23 cellular contexts compared by ENCODE assay signal in genomic region chr3:160136421-160136820, GRCh38.
DNase-seq lines count a peak whose midpoint lies in the region; ATAC-seq and TF ChIP-seq lines count a peak whose summit lies in the region.
"Had no signal": no experiment of that assay in that cellular context is flagged by ENCODE, and none has a peak within 500 bp of the region (broad histone marks: within the 10 kb centered on the region; RNA-seq: fewer than 3 reads in every experiment).

No MANE protein-coding gene starts in this region.

- H3K4me3 ChIP-seq in GM12865 (ENCODE audit: low read depth, low read length) = no peak overlapping the region
- H3K4me3 ChIP-seq in CD4-positive, alpha-beta memory T cell (ENCODE audit: low read length in 2 of 2) = no peak overlapping the region
- H3K4me3 ChIP-seq: coronary artery, left lung, stomach had no signal

- DNase-seq in GM12865 (ENCODE audit: low read depth) (peak; percentile 67), germinal center (ENCODE audit: low spot score) (peak; percentile 63), iPS-NIHi11 (ENCODE audit: low spot score) (no peak), cerebellar nuclear complex (lab: John Stamatoyannopoulos, UW) (no peak), dedifferentiated amniotic fluid mesenchymal stem cell (ENCODE audit: extremely low spot score) (no peak)
- no peak for DNase-seq in CD4-positive, alpha-beta memory T cell
- DNase-seq: activated CD8-positive, alpha-beta T cell treated with anti-CD3 and anti-CD28 coated beads for 36 hours; activated naive CD8-positive, alpha-beta T cell treated with anti-CD3 and anti-CD28 coated beads for 36 hours; CD8-positive, alpha-beta memory T cell; DND-41; foreskin fibroblast; left lung; NCI-H1694 treated with DMSO at 0.1 percent for 48 hours; NCI-H446; nucleus accumbens; stomach had no signal

- H3K27ac ChIP-seq in CD4-positive, alpha-beta memory T cell (ENCODE audit: low read depth, low read length) = no peak overlapping the region
- H3K27ac ChIP-seq: coronary artery, left lung, stomach, VCaP had no signal

- no peak overlapping the region for H3K4me3 Mint-ChIP-seq in CD4-positive, alpha-beta memory T cell
- H3K4me3 Mint-ChIP-seq: activated CD8-positive, alpha-beta T cell treated with anti-CD3 and anti-CD28 coated beads for 36 hours; activated naive CD8-positive, alpha-beta T cell treated with anti-CD3 and anti-CD28 coated beads for 36 hours; activated T-cell treated with anti-CD3 and anti-CD28 coated beads, Interleukin-2, amount 50 U/mL, for 72 hours; brain; CD8-positive, alpha-beta memory T cell had no signal

- ATAC-seq in GM19397 (IDR thresholded peaks at IDR 0.05; ENCODE audit: unreplicated experiment) = peak; percentile 56
- ATAC-seq in HG03432 (IDR thresholded peaks at IDR 0.05; ENCODE audit: unreplicated experiment) = peak; percentile 48
- ATAC-seq: activated CD8-positive, alpha-beta T cell treated with anti-CD3 and anti-CD28 coated beads for 36 hours; activated T-cell treated with anti-CD3 and anti-CD28 coated beads, Interleukin-2, amount 50 U/mL, for 72 hours; left lung; sciatic nerve had no signal

- intact Hi-C loops in CD4-positive, alpha-beta memory T cell (cut with micrococcal nuclease) = no loop called here

- no peak for TF ChIP-seq CTCF in GM12865 (IDR thresholded peaks at IDR 0.05; ENCODE audit: insufficient read depth, low read depth, low read length, missing control alignments)

- H3K4me1 Mint-ChIP-seq in CD4-positive, alpha-beta memory T cell = no peaks in the 10 kb centered on the region
- H3K4me1 Mint-ChIP-seq: CD8-positive, alpha-beta memory T cell had no signal

- H3K4me1 ChIP-seq in CD4-positive, alpha-beta memory T cell (ENCODE audit: insufficient read depth, low read length) = no peaks in the 10 kb centered on the region
- H3K4me1 ChIP-seq: stomach had no signal

- H3K27me3 Mint-ChIP-seq in CD4-positive, alpha-beta memory T cell = peaks cover 0 to 3% of the 10 kb centered on the region in 2 donors
- H3K27me3 Mint-ChIP-seq: activated CD8-positive, alpha-beta T cell treated with anti-CD3 and anti-CD28 coated beads for 36 hours; activated naive CD8-positive, alpha-beta T cell treated with anti-CD3 and anti-CD28 coated beads for 36 hours had no signal

- POLR2A ChIA-PET in CD4-positive, alpha-beta memory T cell (lab: Charles Lee; ENCODE audit: partially characterized antibody) = no interaction called here

- CTCF ChIA-PET in CD4-positive, alpha-beta memory T cell (lab: Charles Lee; ENCODE audit: partially characterized antibody) = interaction anchor here (0.6 kb wide), 1 partner anchor 1236 kb away, joined by 3 read pairs; no protein-coding TSS in a partner anchor

- H3K9me3 ChIP-seq in CD4-positive, alpha-beta memory T cell (ENCODE audit: control insufficient read depth in 1 of 2, low read length in 2 of 2) = no peaks in the 10 kb centered on the region
- H3K9me3 ChIP-seq: left lung, stomach had no signal

- H3K9me3 Mint-ChIP-seq in CD4-positive, alpha-beta memory T cell = peaks cover 0 to 1% (median 0%) of the 10 kb centered on the region in 8 donors
- H3K9me3 Mint-ChIP-seq: activated CD8-positive, alpha-beta T cell treated with anti-CD3 and anti-CD28 coated beads for 36 hours; activated naive CD8-positive, alpha-beta T cell treated with anti-CD3 and anti-CD28 coated beads for 36 hours; brain; CD8-positive, alpha-beta memory T cell had no signal

- no peaks in the 10 kb centered on the region for H3K36me3 Mint-ChIP-seq in CD4-positive, alpha-beta memory T cell
- H3K36me3 Mint-ChIP-seq: activated naive CD8-positive, alpha-beta T cell treated with anti-CD3 and anti-CD28 coated beads for 36 hours; brain; CD8-positive, alpha-beta memory T cell had no signal

- no peaks in the 10 kb centered on the region for H3K27me3 ChIP-seq in CD4-positive, alpha-beta memory T cell (ENCODE audit: insufficient read depth, low read length)
- H3K27me3 ChIP-seq: left lung, stomach had no signal

- no peak overlapping the region for H3K27ac Mint-ChIP-seq in CD4-positive, alpha-beta memory T cell
- H3K27ac Mint-ChIP-seq: activated CD8-positive, alpha-beta T cell treated with anti-CD3 and anti-CD28 coated beads for 36 hours; activated naive CD8-positive, alpha-beta T cell treated with anti-CD3 and anti-CD28 coated beads for 36 hours; activated T-cell treated with anti-CD3 and anti-CD28 coated beads, Interleukin-2, amount 50 U/mL, for 72 hours; CD8-positive, alpha-beta memory T cell had no signal

- H3K36me3 ChIP-seq in CD4-positive, alpha-beta memory T cell (ENCODE audit: insufficient read depth, low read length) = no peaks in the 10 kb centered on the region
- H3K36me3 ChIP-seq: left lung, stomach had no signal

Comparison
In these comparisons a context has a peak if more than half of its experiments do, and no peak if none do; other contexts are left out.
1. DNase-seq: peak in GM12865 (single experiment) and germinal center (single experiment); none in CD4-positive, alpha-beta memory T cell (0 of 5), iPS-NIHi11 (single experiment), cerebellar nuclear complex (0 of 2) and dedifferentiated amniotic fluid mesenchymal stem cell (single experiment).